ENCODE assay signal across 1 cellular context in the genomic region with DNA sequence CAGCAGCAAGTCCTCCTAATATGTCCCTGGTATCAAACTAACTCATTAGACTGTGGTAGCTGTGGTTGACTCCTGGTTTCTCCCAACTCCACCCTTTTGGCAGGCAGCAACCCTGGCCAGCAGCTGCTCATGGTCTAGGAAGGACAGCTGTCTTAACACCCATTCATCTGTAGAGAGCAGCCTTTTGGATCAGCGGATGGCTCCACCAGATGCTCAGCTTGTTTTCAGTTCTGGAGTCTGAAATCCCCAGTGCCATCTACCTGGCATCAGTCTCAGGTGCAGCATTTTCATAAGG.
TF ChIP-seq lines count a peak whose summit lies in the region.

No MANE protein-coding gene starts in this region.

TF ChIP-seq in K562, 482 proteins besides CTCF, POLR2A, EP300 and RAD21 (continued from another document):
- TF ChIP-seq, protein P1, sequence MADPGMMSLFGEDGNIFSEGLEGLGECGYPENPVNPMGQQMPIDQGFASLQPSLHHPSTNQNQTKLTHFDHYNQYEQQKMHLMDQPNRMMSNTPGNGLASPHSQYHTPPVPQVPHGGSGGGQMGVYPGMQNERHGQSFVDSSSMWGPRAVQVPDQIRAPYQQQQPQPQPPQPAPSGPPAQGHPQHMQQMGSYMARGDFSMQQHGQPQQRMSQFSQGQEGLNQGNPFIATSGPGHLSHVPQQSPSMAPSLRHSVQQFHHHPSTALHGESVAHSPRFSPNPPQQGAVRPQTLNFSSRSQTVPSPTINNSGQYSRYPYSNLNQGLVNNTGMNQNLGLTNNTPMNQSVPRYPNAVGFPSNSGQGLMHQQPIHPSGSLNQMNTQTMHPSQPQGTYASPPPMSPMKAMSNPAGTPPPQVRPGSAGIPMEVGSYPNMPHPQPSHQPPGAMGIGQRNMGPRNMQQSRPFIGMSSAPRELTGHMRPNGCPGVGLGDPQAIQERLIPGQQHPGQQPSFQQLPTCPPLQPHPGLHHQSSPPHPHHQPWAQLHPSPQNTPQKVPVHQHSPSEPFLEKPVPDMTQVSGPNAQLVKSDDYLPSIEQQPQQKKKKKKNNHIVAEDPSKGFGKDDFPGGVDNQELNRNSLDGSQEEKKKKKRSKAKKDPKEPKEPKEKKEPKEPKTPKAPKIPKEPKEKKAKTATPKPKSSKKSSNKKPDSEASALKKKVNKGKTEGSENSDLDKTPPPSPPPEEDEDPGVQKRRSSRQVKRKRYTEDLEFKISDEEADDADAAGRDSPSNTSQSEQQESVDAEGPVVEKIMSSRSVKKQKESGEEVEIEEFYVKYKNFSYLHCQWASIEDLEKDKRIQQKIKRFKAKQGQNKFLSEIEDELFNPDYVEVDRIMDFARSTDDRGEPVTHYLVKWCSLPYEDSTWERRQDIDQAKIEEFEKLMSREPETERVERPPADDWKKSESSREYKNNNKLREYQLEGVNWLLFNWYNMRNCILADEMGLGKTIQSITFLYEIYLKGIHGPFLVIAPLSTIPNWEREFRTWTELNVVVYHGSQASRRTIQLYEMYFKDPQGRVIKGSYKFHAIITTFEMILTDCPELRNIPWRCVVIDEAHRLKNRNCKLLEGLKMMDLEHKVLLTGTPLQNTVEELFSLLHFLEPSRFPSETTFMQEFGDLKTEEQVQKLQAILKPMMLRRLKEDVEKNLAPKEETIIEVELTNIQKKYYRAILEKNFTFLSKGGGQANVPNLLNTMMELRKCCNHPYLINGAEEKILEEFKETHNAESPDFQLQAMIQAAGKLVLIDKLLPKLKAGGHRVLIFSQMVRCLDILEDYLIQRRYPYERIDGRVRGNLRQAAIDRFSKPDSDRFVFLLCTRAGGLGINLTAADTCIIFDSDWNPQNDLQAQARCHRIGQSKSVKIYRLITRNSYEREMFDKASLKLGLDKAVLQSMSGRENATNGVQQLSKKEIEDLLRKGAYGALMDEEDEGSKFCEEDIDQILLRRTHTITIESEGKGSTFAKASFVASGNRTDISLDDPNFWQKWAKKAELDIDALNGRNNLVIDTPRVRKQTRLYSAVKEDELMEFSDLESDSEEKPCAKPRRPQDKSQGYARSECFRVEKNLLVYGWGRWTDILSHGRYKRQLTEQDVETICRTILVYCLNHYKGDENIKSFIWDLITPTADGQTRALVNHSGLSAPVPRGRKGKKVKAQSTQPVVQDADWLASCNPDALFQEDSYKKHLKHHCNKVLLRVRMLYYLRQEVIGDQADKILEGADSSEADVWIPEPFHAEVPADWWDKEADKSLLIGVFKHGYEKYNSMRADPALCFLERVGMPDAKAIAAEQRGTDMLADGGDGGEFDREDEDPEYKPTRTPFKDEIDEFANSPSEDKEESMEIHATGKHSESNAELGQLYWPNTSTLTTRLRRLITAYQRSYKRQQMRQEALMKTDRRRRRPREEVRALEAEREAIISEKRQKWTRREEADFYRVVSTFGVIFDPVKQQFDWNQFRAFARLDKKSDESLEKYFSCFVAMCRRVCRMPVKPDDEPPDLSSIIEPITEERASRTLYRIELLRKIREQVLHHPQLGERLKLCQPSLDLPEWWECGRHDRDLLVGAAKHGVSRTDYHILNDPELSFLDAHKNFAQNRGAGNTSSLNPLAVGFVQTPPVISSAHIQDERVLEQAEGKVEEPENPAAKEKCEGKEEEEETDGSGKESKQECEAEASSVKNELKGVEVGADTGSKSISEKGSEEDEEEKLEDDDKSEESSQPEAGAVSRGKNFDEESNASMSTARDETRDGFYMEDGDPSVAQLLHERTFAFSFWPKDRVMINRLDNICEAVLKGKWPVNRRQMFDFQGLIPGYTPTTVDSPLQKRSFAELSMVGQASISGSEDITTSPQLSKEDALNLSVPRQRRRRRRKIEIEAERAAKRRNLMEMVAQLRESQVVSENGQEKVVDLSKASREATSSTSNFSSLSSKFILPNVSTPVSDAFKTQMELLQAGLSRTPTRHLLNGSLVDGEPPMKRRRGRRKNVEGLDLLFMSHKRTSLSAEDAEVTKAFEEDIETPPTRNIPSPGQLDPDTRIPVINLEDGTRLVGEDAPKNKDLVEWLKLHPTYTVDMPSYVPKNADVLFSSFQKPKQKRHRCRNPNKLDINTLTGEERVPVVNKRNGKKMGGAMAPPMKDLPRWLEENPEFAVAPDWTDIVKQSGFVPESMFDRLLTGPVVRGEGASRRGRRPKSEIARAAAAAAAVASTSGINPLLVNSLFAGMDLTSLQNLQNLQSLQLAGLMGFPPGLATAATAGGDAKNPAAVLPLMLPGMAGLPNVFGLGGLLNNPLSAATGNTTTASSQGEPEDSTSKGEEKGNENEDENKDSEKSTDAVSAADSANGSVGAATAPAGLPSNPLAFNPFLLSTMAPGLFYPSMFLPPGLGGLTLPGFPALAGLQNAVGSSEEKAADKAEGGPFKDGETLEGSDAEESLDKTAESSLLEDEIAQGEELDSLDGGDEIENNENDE (IDR thresholded peaks at IDR 0.05; ENCODE audit: low read depth, low read length) = no peak
- TF ChIP-seq CBX1 (IDR thresholded peaks at IDR 0.05; ENCODE audit: low read depth) (no peak), BHLHE40 (IDR thresholded peaks at IDR 0.05; ENCODE audit: low read length) (no peak)
